8 cellular contexts compared by ENCODE assay signal in genomic region chr16:84616515-84616914, GRCh38. TPM values are rescaled to one million over a fixed set of nuclear protein-coding genes. Genes with fewer than 3 reads are reported as not detected.
A peak's percentile ranks its signal among the peaks of the same experiment; 100 is the strongest.
DNase-seq lines count a peak whose midpoint lies in the region; ATAC-seq and TF ChIP-seq lines count a peak whose summit lies in the region.

No MANE protein-coding gene starts in this region.

- BruUV-seq in Caco-2 (replicated peaks; lab: Mats Ljungman, UMichigan): no TSS peak

- TF ChIP-seq CTCF in Caco-2 (IDR thresholded peaks at IDR 0.05; ENCODE audit: insufficient read depth in 1 of 2, low read depth in 1 of 2, low read length in 1 of 2, severe bottlenecking in 1 of 2, unreplicated experiment in 1 of 2) (no peak), breast epithelium (IDR thresholded peaks at IDR 0.05) (no peak)

- no peaks in the 10 kb centered on the region for H3K9me3 Mint-ChIP-seq in Caco-2 (ENCODE audit: unreplicated experiment)

- no peak overlapping the region for H3K27ac ChIP-seq in breast epithelium

- no peak for DNase-seq in Caco-2
- peak; percentile 56 for DNase-seq in M059J (ENCODE audit: low read depth)
- DNase-seq in breast epithelium (ENCODE audit: low spot score in 2 of 2): no peak
- DNase-seq in NCI-H2107 treated with DMSO at 0.1 percent for 48 hours (lab: John Stamatoyannopoulos, UW; ENCODE audit: unreplicated experiment): no peak

- H3K27ac Mint-ChIP-seq in Caco-2 (ENCODE audit: unreplicated experiment): peak overlapping the region; percentile 86

- peaks cover 26% of the 10 kb centered on the region for H3K4me1 ChIP-seq in Caco-2
- H3K4me1 ChIP-seq in breast epithelium: no peaks in the 10 kb centered on the region
- peaks cover 35% of the 10 kb centered on the region for H3K4me1 ChIP-seq in mucosa of stomach (ENCODE audit: control insufficient read depth, insufficient read depth, low read length)

- POLR2A ChIA-PET in Caco-2 (lab: Charles Lee): no interaction called here

- ATAC-seq in HG02623 (IDR thresholded peaks at IDR 0.05; ENCODE audit: unreplicated experiment): no peak
- no peak for ATAC-seq in HG02588 (IDR thresholded peaks at IDR 0.05; ENCODE audit: unreplicated experiment)
- ATAC-seq in GM21381 (IDR thresholded peaks at IDR 0.05; ENCODE audit: unreplicated experiment): no peak

- TF ChIP-seq POLR2A in breast epithelium (IDR thresholded peaks at IDR 0.05): no peak

- H3K4me3 Mint-ChIP-seq in Caco-2 (ENCODE audit: unreplicated experiment): peak overlapping the region; percentile 96

- intact Hi-C loops in Caco-2 (cut with micrococcal nuclease; ENCODE audit: unreplicated experiment) (no loop called here), breast epithelium (cut with DNase I; ENCODE audit: low total_unique reads) (loop anchor here (10.0 kb wide), 1 partner anchor 102 kb away; no protein-coding TSS in a partner anchor)

- peaks cover 52% of the 10 kb centered on the region for H3K4me1 Mint-ChIP-seq in Caco-2 (ENCODE audit: low read depth, unreplicated experiment)

- no peaks in the 10 kb centered on the region for H3K36me3 ChIP-seq in Caco-2 (ENCODE audit: control insufficient read depth, insufficient read depth, low read length)
- no peaks in the 10 kb centered on the region for H3K36me3 ChIP-seq in breast epithelium
- H3K36me3 ChIP-seq in mucosa of stomach (ENCODE audit: control insufficient read depth, insufficient read depth, low read length): peaks cover 3% of the 10 kb centered on the region

- H3K4me3 ChIP-seq in Caco-2 (ENCODE audit: low read depth, low read length) (peak overlapping the region; percentile 96), breast epithelium (peak overlapping the region; percentile 69 to 76 (median 72)), mucosa of stomach (ENCODE audit: low read length) (peak overlapping the region; percentile 2)

- H3K27me3 Mint-ChIP-seq in Caco-2 (ENCODE audit: insufficient read depth, unreplicated experiment): no peaks in the 10 kb centered on the region

- H3K9ac ChIP-seq in mucosa of stomach (ENCODE audit: low read length): peak overlapping the region; percentile 71

- H3K27me3 ChIP-seq in Caco-2 (replicated peaks; ENCODE audit: control insufficient read depth, insufficient read depth, low read length) (no peaks in the 10 kb centered on the region), breast epithelium (no peaks in the 10 kb centered on the region), mucosa of stomach (ENCODE audit: control insufficient read depth, insufficient read depth, low read length) (no peaks in the 10 kb centered on the region)

- CTCF ChIA-PET in Caco-2 (lab: Charles Lee): interaction anchor here (0.6 kb wide), 1 partner anchor 87 kb away, joined by 3 read pairs; no protein-coding TSS in a partner anchor

- no peaks in the 10 kb centered on the region for H3K9me3 ChIP-seq in Caco-2
- no peaks in the 10 kb centered on the region for H3K9me3 ChIP-seq in breast epithelium
- no peaks in the 10 kb centered on the region for H3K9me3 ChIP-seq in mucosa of stomach (ENCODE audit: control insufficient read depth, low read length)

- peaks cover 76% of the 10 kb centered on the region for H3K36me3 Mint-ChIP-seq in Caco-2 (ENCODE audit: insufficient read depth, unreplicated experiment)

RNA-seq across cellular contexts. Expression of gene COTL1, which starts 1.4 kb away (rescaled TPM):
- total RNA-seq in Caco-2 (2022): 434 and 461 TPM in 2 replicates
- 270 and 331 TPM in 2 replicates for total RNA-seq in M059J (2014; rRNA removed; shearing (Covaris generic))
- total RNA-seq in breast epithelium: 10 to 100 TPM; 22.0 to 49.2 (median 44.6) TPM

RNA-seq across cellular contexts. Expression of gene KLHL36, which starts 31.8 kb away (rescaled TPM):
- total RNA-seq in Caco-2 (2022) (67.6 and 70.2 TPM in 2 replicates), breast epithelium (10 to 100 TPM; 51.5 to 61.4 (median 59.4) TPM)
- total RNA-seq in M059J (2014; rRNA removed; shearing (Covaris generic)): 23.5 and 39.6 TPM in 2 replicates

Comparison
In these comparisons a context has a peak if more than half of its experiments do, and no peak if none do; other contexts are left out.
1. H3K4me3 ChIP-seq: peak in every context shown above with its lines; median percentile 96 in Caco-2; 72 in breast epithelium; 2 in mucosa of stomach.